In the genomic region with DNA sequence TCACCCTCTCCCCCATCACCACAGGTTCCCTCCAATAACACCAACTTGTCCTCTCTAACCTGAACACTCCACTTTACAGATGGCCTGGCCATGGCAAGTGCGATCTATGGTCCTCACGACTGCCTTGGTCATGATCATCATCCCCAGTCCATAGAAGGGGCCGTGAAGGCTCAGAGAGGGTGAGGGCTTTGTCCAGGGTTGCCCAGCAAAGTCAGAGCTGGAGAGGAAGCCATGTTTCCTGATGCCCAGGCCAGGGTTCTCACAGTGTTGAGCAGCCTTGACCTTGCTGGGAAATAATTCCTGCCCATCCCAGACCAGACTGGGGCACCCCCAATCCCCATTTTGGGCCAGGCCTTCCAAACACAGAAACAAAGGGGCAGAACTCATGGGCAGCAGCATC, we compare ENCODE assay signal across 34 cellular contexts. TPM values are rescaled to one million over a fixed set of nuclear protein-coding genes. Genes with fewer than 3 reads are reported as not detected.
"Had no signal": no experiment of that assay in that cellular context is flagged by ENCODE, and none has a peak within 500 bp of the region (broad histone marks: within the 10 kb centered on the region; RNA-seq: fewer than 3 reads in every experiment).

No MANE protein-coding gene starts in this region.

- H3K4me3 ChIP-seq: body of pancreas, breast epithelium had no signal

- H3K36me3 ChIP-seq: brain microvascular endothelial cell, breast epithelium had no signal

- H3K4me1 ChIP-seq: body of pancreas, breast epithelium had no signal

- H3K27me3 Mint-ChIP-seq: activated B cell treated with CpG ODN at 0.5 μM for 24 hours; activated CD4-positive, alpha-beta T cell treated with anti-CD3 and anti-CD28 coated beads, Interleukin-2, amount 10 ng/mL, durations not matched to agents 24 days and 14 days; activated CD8-positive, alpha-beta T cell treated with anti-CD3 and anti-CD28 coated beads for 36 hours; activated naive CD4-positive, alpha-beta T cell treated with anti-CD3 and anti-CD28 coated beads, Interleukin-2, amount 10 ng/mL, durations not matched to agents 7 days and 5 days; activated naive CD4-positive, alpha-beta T cell treated with anti-CD3 and anti-CD28 coated beads, Interleukin-2, amount 50 U/mL, for 24 hours; activated naive CD8-positive, alpha-beta T cell treated with anti-CD3 and anti-CD28 coated beads, Interleukin-2, amount 10 ng/mL, durations not matched to agents 7 days and 5 days had no signal

- H3K9me3 Mint-ChIP-seq: activated CD4-positive, alpha-beta memory T cell treated with anti-CD3 and anti-CD28 coated beads for 36 hours; activated CD4-positive, alpha-beta T cell treated with anti-CD3 and anti-CD28 coated beads, Interleukin-2, amount 10 ng/mL, durations not matched to agents 24 days and 14 days; activated CD8-positive, alpha-beta T cell treated with anti-CD3 and anti-CD28 coated beads for 36 hours; activated naive CD4-positive, alpha-beta T cell treated with anti-CD3 and anti-CD28 coated beads, Interleukin-2, amount 10 ng/mL, durations not matched to agents 7 days and 5 days; activated naive CD4-positive, alpha-beta T cell treated with anti-CD3 and anti-CD28 coated beads, Interleukin-2, amount 50 U/mL, for 24 hours; activated naive CD8-positive, alpha-beta T cell treated with anti-CD3 and anti-CD28 coated beads, Interleukin-2, amount 10 ng/mL, durations not matched to agents 7 days and 5 days; activated naive CD8-positive, alpha-beta T cell treated with anti-CD3 and anti-CD28 coated beads, Interleukin-2, amount 50 U/mL, for 24 hours; activated T-cell treated with anti-CD3 and anti-CD28 coated beads, Interleukin-2, amount 50 U/mL, for 4 hours; activated T-cell treated with anti-CD3 and anti-CD28 coated beads, Interleukin-2, amount 50 U/mL, for 72 hours; activated T-helper 2 cell treated with anti-CD3 and anti-CD28 coated beads, Interferon-gamma antibody, Interleukin-2, Interleukin-4, amounts not matched to agents 10 μg/mL and 5 μg/mL and 100 μg/mL, durations not matched to agents 14 hours and 24 hours and 36 hours; T-helper 1 cell treated with Interleukin-12 subunit alpha and Interleukin-12 subunit beta and Interleukin-4 antibody, amounts not matched to agents 30 μg/mL and 1 μg/mL, for 36 hours; T-helper 2 cell treated with Interferon-gamma antibody and Interleukin-4, amounts not matched to agents 5 μg/mL and 100 μg/mL, for 36 hours had no signal

- DNase-seq: activated B cell treated with CpG ODN at 0.5 μM for 24 hours; activated CD4-positive, alpha-beta memory T cell treated with anti-CD3 and anti-CD28 coated beads for 36 hours; activated CD4-positive, alpha-beta T cell treated with anti-CD3 and anti-CD28 coated beads for 4 hours; activated CD4-positive, alpha-beta T cell treated with anti-CD3 and anti-CD28 coated beads, Interleukin-2, amount 10 ng/mL, durations not matched to agents 24 days and 14 days; activated CD4-positive, alpha-beta T cell treated with anti-CD3 and anti-CD28 coated beads, Interleukin-2, amount 50 U/mL, for 1 hour; activated CD4-positive, alpha-beta T cell treated with anti-CD3 and anti-CD28 coated beads, Interleukin-2, amount 50 U/mL, for 4 hours; activated CD4-positive, CD25-positive, alpha-beta regulatory T cell treated with anti-CD3 and anti-CD28 coated beads, Interleukin-2, amount 50 U/mL, for 72 hours; activated CD8-positive, alpha-beta memory T cell treated with anti-CD3 and anti-CD28 coated beads, Interleukin-2, amount 50 U/mL, for 4 hours; activated CD8-positive, alpha-beta T cell treated with anti-CD3 and anti-CD28 coated beads for 36 hours; activated effector memory CD4-positive, alpha-beta T cell treated with Interleukin-2 at 50 U/mL for 16 hours; activated gamma-delta T cell; activated naive CD4-positive, alpha-beta T cell treated with anti-CD3 and anti-CD28 coated beads, Interleukin-2, amount 10 ng/mL, durations not matched to agents 7 days and 5 days; activated naive CD4-positive, alpha-beta T cell treated with Interleukin-2 at 50 U/mL for 16 hours; activated naive CD8-positive, alpha-beta T cell treated with anti-CD3 and anti-CD28 coated beads, Interleukin-2, amount 10 ng/mL, durations not matched to agents 7 days and 5 days; activated naive CD8-positive, alpha-beta T cell treated with anti-CD3 and anti-CD28 coated beads, Interleukin-2, amount 50 U/mL, for 24 hours; activated T-cell treated with anti-CD3 and anti-CD28 coated beads for 4 hours; activated T-cell treated with anti-CD3 and anti-CD28 coated beads, Interleukin-2, amount 50 U/mL, for 1 hour; activated T-cell treated with anti-CD3 and anti-CD28 coated beads, Interleukin-2, amount 50 U/mL, for 4 hours; activated T-cell treated with anti-CD3 and anti-CD28 coated beads, Interleukin-2, amount 50 U/mL, for 72 hours; amygdala; body of pancreas; brain microvascular endothelial cell; central memory CD4-positive, alpha-beta T cell; T-helper 1 cell; T-helper 2 cell; T-helper 9 cell had no signal

- ATAC-seq: activated CD8-positive, alpha-beta T cell treated with anti-CD3 and anti-CD28 coated beads for 36 hours; activated naive CD8-positive, alpha-beta T cell treated with anti-CD3 and anti-CD28 coated beads, Interleukin-2, amount 50 U/mL, for 24 hours; activated T-cell treated with anti-CD3 and anti-CD28 coated beads, Interleukin-2, amount 50 U/mL, for 4 hours; activated T-cell treated with anti-CD3 and anti-CD28 coated beads, Interleukin-2, amount 50 U/mL, for 72 hours; body of pancreas had no signal

- H3K4me1 Mint-ChIP-seq: activated B cell treated with CpG ODN at 0.5 μM for 24 hours; activated CD4-positive, alpha-beta T cell treated with anti-CD3 and anti-CD28 coated beads, Interleukin-2, amount 10 ng/mL, durations not matched to agents 24 days and 14 days; activated naive CD4-positive, alpha-beta T cell treated with anti-CD3 and anti-CD28 coated beads, Interleukin-2, amount 10 ng/mL, durations not matched to agents 7 days and 5 days; activated naive CD4-positive, alpha-beta T cell treated with anti-CD3 and anti-CD28 coated beads, Interleukin-2, amount 50 U/mL, for 24 hours; activated naive CD8-positive, alpha-beta T cell treated with anti-CD3 and anti-CD28 coated beads, Interleukin-2, amount 10 ng/mL, durations not matched to agents 7 days and 5 days; activated naive CD8-positive, alpha-beta T cell treated with anti-CD3 and anti-CD28 coated beads, Interleukin-2, amount 50 U/mL, for 24 hours had no signal

- H3K27ac Mint-ChIP-seq: activated B cell treated with CpG ODN at 0.5 μM for 24 hours; activated CD4-positive, alpha-beta memory T cell treated with anti-CD3 and anti-CD28 coated beads for 36 hours; activated CD4-positive, alpha-beta T cell treated with anti-CD3 and anti-CD28 coated beads, Interleukin-2, amount 10 ng/mL, durations not matched to agents 24 days and 14 days; activated CD8-positive, alpha-beta T cell treated with anti-CD3 and anti-CD28 coated beads for 36 hours; activated naive CD4-positive, alpha-beta T cell treated with anti-CD3 and anti-CD28 coated beads, Interleukin-2, amount 10 ng/mL, durations not matched to agents 7 days and 5 days; activated naive CD4-positive, alpha-beta T cell treated with anti-CD3 and anti-CD28 coated beads, Interleukin-2, amount 50 U/mL, for 24 hours; activated naive CD8-positive, alpha-beta T cell; activated naive CD8-positive, alpha-beta T cell treated with anti-CD3 and anti-CD28 coated beads, Interleukin-2, amount 10 ng/mL, durations not matched to agents 7 days and 5 days; activated naive CD8-positive, alpha-beta T cell treated with anti-CD3 and anti-CD28 coated beads, Interleukin-2, amount 50 U/mL, for 24 hours; activated T-cell treated with anti-CD3 and anti-CD28 coated beads, Interleukin-2, amount 50 U/mL, for 72 hours; activated T-helper 2 cell treated with anti-CD3 and anti-CD28 coated beads, Interferon-gamma antibody, Interleukin-2, Interleukin-4, amounts not matched to agents 10 μg/mL and 5 μg/mL and 100 μg/mL, durations not matched to agents 14 hours and 24 hours and 36 hours; T-helper 1 cell treated with Interleukin-12 subunit alpha and Interleukin-12 subunit beta and Interleukin-4 antibody, amounts not matched to agents 30 μg/mL and 1 μg/mL, for 36 hours; T-helper 2 cell treated with Interferon-gamma antibody and Interleukin-4, amounts not matched to agents 5 μg/mL and 100 μg/mL, for 36 hours had no signal

- H3K9me3 ChIP-seq: body of pancreas, breast epithelium had no signal

- H3K27ac ChIP-seq: body of pancreas, brain microvascular endothelial cell, breast epithelium, VCaP had no signal

- H3K27me3 ChIP-seq: body of pancreas, brain microvascular endothelial cell had no signal

- H3K36me3 Mint-ChIP-seq: activated CD4-positive, alpha-beta memory T cell treated with anti-CD3 and anti-CD28 coated beads for 36 hours; activated naive CD4-positive, alpha-beta T cell treated with anti-CD3 and anti-CD28 coated beads, Interleukin-2, amount 10 ng/mL, durations not matched to agents 7 days and 5 days; activated naive CD4-positive, alpha-beta T cell treated with anti-CD3 and anti-CD28 coated beads, Interleukin-2, amount 50 U/mL, for 24 hours; activated naive CD8-positive, alpha-beta T cell; activated naive CD8-positive, alpha-beta T cell treated with anti-CD3 and anti-CD28 coated beads, Interleukin-2, amount 10 ng/mL, durations not matched to agents 7 days and 5 days had no signal

- H3K4me3 Mint-ChIP-seq: activated B cell treated with CpG ODN at 0.5 μM for 24 hours; activated CD4-positive, alpha-beta memory T cell treated with anti-CD3 and anti-CD28 coated beads for 36 hours; activated CD4-positive, alpha-beta T cell treated with anti-CD3 and anti-CD28 coated beads, Interleukin-2, amount 10 ng/mL, durations not matched to agents 24 days and 14 days; activated CD8-positive, alpha-beta T cell treated with anti-CD3 and anti-CD28 coated beads for 36 hours; activated naive CD4-positive, alpha-beta T cell treated with anti-CD3 and anti-CD28 coated beads, Interleukin-2, amount 10 ng/mL, durations not matched to agents 7 days and 5 days; activated naive CD4-positive, alpha-beta T cell treated with anti-CD3 and anti-CD28 coated beads, Interleukin-2, amount 50 U/mL, for 24 hours; activated naive CD8-positive, alpha-beta T cell; activated naive CD8-positive, alpha-beta T cell treated with anti-CD3 and anti-CD28 coated beads, Interleukin-2, amount 10 ng/mL, durations not matched to agents 7 days and 5 days; activated naive CD8-positive, alpha-beta T cell treated with anti-CD3 and anti-CD28 coated beads, Interleukin-2, amount 50 U/mL, for 24 hours; activated T-cell treated with anti-CD3 and anti-CD28 coated beads, Interleukin-2, amount 50 U/mL, for 4 hours; activated T-cell treated with anti-CD3 and anti-CD28 coated beads, Interleukin-2, amount 50 U/mL, for 72 hours; T-helper 1 cell treated with Interleukin-12 subunit alpha and Interleukin-12 subunit beta and Interleukin-4 antibody, amounts not matched to agents 30 μg/mL and 1 μg/mL, for 36 hours; T-helper 2 cell treated with Interferon-gamma antibody and Interleukin-4, amounts not matched to agents 5 μg/mL and 100 μg/mL, for 36 hours had no signal

RNA-seq across cellular contexts. Expression of gene PPP2R2C, which starts 59.7 kb away (rescaled TPM):
- total RNA-seq: activated B cell treated with CpG ODN at 0.5 μM for 24 hours; activated CD4-positive, alpha-beta memory T cell treated with anti-CD3 and anti-CD28 coated beads for 36 hours; activated CD4-positive, alpha-beta T cell treated with anti-CD3 and anti-CD28 coated beads, Interleukin-2, amount 10 ng/mL, durations not matched to agents 24 days and 14 days; activated CD8-positive, alpha-beta memory T cell treated with anti-CD3 and anti-CD28 coated beads for 36 hours; activated CD8-positive, alpha-beta T cell treated with anti-CD3 and anti-CD28 coated beads for 36 hours; activated naive CD8-positive, alpha-beta T cell treated with anti-CD3 and anti-CD28 coated beads, Interleukin-2, amount 10 ng/mL, durations not matched to agents 7 days and 5 days; activated T-cell treated with anti-CD3 and anti-CD28 coated beads, Interleukin-2, amount 50 U/mL, for 4 hours; activated T-cell treated with anti-CD3 and anti-CD28 coated beads, Interleukin-2, amount 50 U/mL, for 72 hours; activated T-helper 2 cell treated with anti-CD3 and anti-CD28 coated beads, Interferon-gamma antibody, Interleukin-2, Interleukin-4, amounts not matched to agents 10 μg/mL and 5 μg/mL and 100 μg/mL, durations not matched to agents 14 hours and 24 hours and 36 hours had no signal
